Comparison of ENCODE assay signal across 19 cellular contexts in the genomic region with DNA sequence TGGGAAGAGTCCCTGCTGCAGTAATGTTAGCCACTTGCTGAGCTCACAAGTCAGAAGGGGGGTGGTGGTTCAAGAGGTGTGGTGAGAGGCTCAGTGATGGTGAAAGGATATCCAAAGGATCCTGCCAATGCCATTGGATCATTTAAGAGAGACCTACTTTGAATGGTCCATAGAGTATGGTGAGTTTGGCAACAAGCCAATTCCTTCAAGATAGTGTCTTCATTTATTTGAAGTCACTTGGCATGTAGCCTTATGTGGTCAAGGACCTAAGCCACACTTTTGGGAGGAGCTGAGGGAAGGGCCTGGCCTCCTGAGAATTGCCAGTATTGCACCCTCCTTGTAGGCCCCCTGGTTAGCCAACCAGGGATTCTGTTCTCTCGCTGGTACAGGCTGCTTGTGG.
"Had no signal": no experiment of that assay in that cellular context is flagged by ENCODE, and none has a peak within 500 bp of the region (broad histone marks: within the 10 kb centered on the region; RNA-seq: fewer than 3 reads in every experiment).

No MANE protein-coding gene starts in this region.

- H3K27ac ChIP-seq: cardiac muscle cell, foreskin keratinocyte, left lung, thoracic aorta had no signal

- H3K4me1 ChIP-seq: foreskin keratinocyte, left lung had no signal

- H3K9me3 ChIP-seq: left lung, thoracic aorta had no signal

- H3K4me3 ChIP-seq: cardiac muscle cell, left lung, lung, thoracic aorta had no signal

- DNase-seq: activated CD4-positive, alpha-beta memory T cell treated with anti-CD3 and anti-CD28 coated beads for 36 hours; activated CD4-positive, alpha-beta T cell treated with anti-CD3 and anti-CD28 coated beads for 48 hours; activated CD4-positive, CD25-positive, alpha-beta regulatory T cell; activated effector memory CD4-positive, alpha-beta T cell treated with Interleukin-2 at 50 U/mL for 16 hours; activated naive CD4-positive, alpha-beta T cell treated with anti-CD3 and anti-CD28 coated beads for 36 hours; activated T-cell treated with anti-CD3 and anti-CD28 coated beads, Interleukin-2, amount 50 U/mL, for 72 hours; effector CD4-positive, alpha-beta T cell; foreskin keratinocyte; immature natural killer cell; kidney glomerular epithelial cell; left lung; naive thymus-derived CD8-positive, alpha-beta T cell; retina; stimulated activated CD4-positive, alpha-beta T cell treated with anti-CD3 and anti-CD28 coated beads, Interleukin-4, amount 100 ng/mL, for 24 hours; stimulated activated naive CD4-positive, alpha-beta T cell treated with Interleukin-2 at 50 U/mL for 16 hours; T-helper 9 cell had no signal

- H3K27me3 ChIP-seq: cardiac muscle cell, foreskin keratinocyte, left lung had no signal

- H3K36me3 ChIP-seq: cardiac muscle cell, left lung, thoracic aorta had no signal

- ATAC-seq: activated T-cell treated with anti-CD3 and anti-CD28 coated beads, Interleukin-2, amount 50 U/mL, for 72 hours; foreskin keratinocyte; left lung; naive thymus-derived CD8-positive, alpha-beta T cell had no signal
